8 cellular contexts compared by ENCODE assay signal in genomic region chr5:132829742-132830435, GRCh38. TPM values are rescaled to one million over a fixed set of nuclear protein-coding genes. Genes with fewer than 3 reads are reported as not detected.
DNase-seq lines count a peak whose midpoint lies in the region; ATAC-seq, FAIRE-seq and TF ChIP-seq lines count a peak whose summit lies in the region.

No MANE protein-coding gene starts in this region.

- peaks cover 0 to 15% (median 13%) of the 10 kb centered on the region in 4 experiments; a peak in 6 of 7 replicates for H3K4me1 ChIP-seq in H1 (replicated peaks in 1 of 4; ENCODE audit: control insufficient read depth in 3 of 4, insufficient read depth in 4 of 4, low read length in 3 of 4)

- H3K18ac ChIP-seq in H1 (ENCODE audit: extremely low read depth, low read length), result peak overlapping the region; percentile 60; the same call in 1 of the 2 replicates

- peaks cover 11% of the 10 kb centered on the region for H3K4me1 Mint-ChIP-seq in mesothelial cell of epicardium

- CTCF ChIA-PET in H1 (lab: Charles Lee; ENCODE audit: partially characterized antibody), result interaction anchor here (1.0 to 25.6 kb wide), 11 partner anchors 9 to 77 kb away, joined by 3 to 465 read pairs (median 5); partner anchors contain the start of genes CCNI2, GDF9, LEAP2 and UQCRQ

- TF ChIP-seq CTCF in H1 (IDR thresholded peaks at IDR 0.05; ENCODE audit: control extremely low read depth in 1 of 3, insufficient read depth in 1 of 3, low read depth in 1 of 3, low read length in 3 of 3), result peak in 2 of 3 experiments; percentile 70 to 80; a peak in 3 of 4 replicates
- TF ChIP-seq CTCF in mesothelial cell of epicardium (IDR thresholded peaks at IDR 0.05; ENCODE audit: unreplicated experiment), result peak; percentile 80

- no peak overlapping the region for H3K56ac ChIP-seq in H1 (replicated peaks; ENCODE audit: insufficient read length, low read depth, low read length)

- TF ChIP-seq POLR2A in H1 (IDR thresholded peaks at IDR 0.05; ENCODE audit: control extremely low read depth in 1 of 2, low read depth in 2 of 2, low read length in 2 of 2), result peak in 1 of 2 experiments; percentile 23; a peak in 1 of 3 replicates

- POLR2A ChIA-PET in H1 (lab: Charles Lee; ENCODE audit: partially characterized antibody), result interaction anchor here (0.6 to 5.7 kb wide), 4 partner anchors 9 to 222 kb away, joined by 3 to 30 read pairs (median 4); partner anchors contain the start of genes HSPA4 and SOWAHA

- FAIRE-seq in H1 (lab: Jason Lieb, UNC), result no peak

- DNase-seq in AML-193 (lab: John Stamatoyannopoulos, UW) (peak; percentile 37 to 49), NCI-H82 (lab: John Stamatoyannopoulos, UW) (peak; percentile 79), H1 (ENCODE audit: low read depth in 1 of 2, low spot score in 2 of 2) (peak in 1 of 2 experiments; percentile 82), mesothelial cell of epicardium (ENCODE audit: low spot score in 2 of 2, unreplicated experiment in 2 of 2) (peak; percentile 61 to 83)
- DNase-seq in activated CD8-positive, alpha-beta memory T cell treated with anti-CD3 and anti-CD28 coated beads for 4 hours (ENCODE audit: low read depth in 2 of 2), result peak; percentile 28 to 49
- peak; percentile 59 to 65 for DNase-seq in stimulated activated CD8-positive, alpha-beta memory T cell treated with anti-CD3 and anti-CD28 coated beads, Interleukin-2, amount 100 ng/mL, for 48 hours (ENCODE audit: low read depth in 2 of 2)

- H4K8ac ChIP-seq in H1 (ENCODE audit: extremely low read depth, insufficient read depth, low read length), result peak overlapping the region; percentile 83; the same call in 1 of the 2 replicates

- peak overlapping the region in 3 of 4 experiments; percentile 48 to 62 (median 49); a peak in 4 of 7 replicates for H3K9ac ChIP-seq in H1 (replicated peaks in 1 of 4; ENCODE audit: extremely low read depth in 1 of 4, low read depth in 3 of 4, low read length in 3 of 4)

- H4K91ac ChIP-seq in H1 (replicated peaks; ENCODE audit: insufficient read length, low read length), result no peak overlapping the region

- no peak overlapping the region for H3K14ac ChIP-seq in H1 (ENCODE audit: insufficient read length)

- H2BK120ac ChIP-seq in H1 (replicated peaks; ENCODE audit: low read depth, low read length), result no peak overlapping the region

- H3K27ac ChIP-seq in H1 (ENCODE audit: low read depth, low read length), result no peak overlapping the region

- H3K79me1 ChIP-seq in H1 (ENCODE audit: low read depth, low read length), result no peaks in the 10 kb centered on the region

- H3K4ac ChIP-seq in H1 (replicated peaks; ENCODE audit: insufficient read length, low read depth, low read length), result no peak overlapping the region

- H3K27me3 ChIP-seq in H1 (replicated peaks in 1 of 4; ENCODE audit: control insufficient read depth in 3 of 4, extremely low read depth in 1 of 4, insufficient read depth in 3 of 4, low read length in 3 of 4), result peaks cover 30 to 67% (median 58%) of the 10 kb centered on the region in 4 experiments

- peaks cover 10% of the 10 kb centered on the region; the same call in 1 of the 2 replicates for H3K23me2 ChIP-seq in H1 (ENCODE audit: low read depth, low read length)

- peak overlapping the region; percentile 12 to 81 for H3K4me2 ChIP-seq in H1 (ENCODE audit: insufficient read depth in 1 of 2, low read depth in 2 of 2, low read length in 2 of 2)

- H4K5ac ChIP-seq in H1 (ENCODE audit: insufficient read length, low read depth, low read length), result no peak overlapping the region

- H2BK20ac ChIP-seq in H1 (ENCODE audit: low read length), result no peak overlapping the region

- H2BK5ac ChIP-seq in H1 (ENCODE audit: low read depth, low read length), result no peak overlapping the region

- H2AK5ac ChIP-seq in H1 (ENCODE audit: low read depth, low read length), result no peak overlapping the region

- no peak overlapping the region for H3K23ac ChIP-seq in H1 (ENCODE audit: insufficient read length)

- no peak overlapping the region for H2BK12ac ChIP-seq in H1 (ENCODE audit: low read depth, low read length)

- peak overlapping the region; percentile 35 to 74 (median 70) for H3K4me3 ChIP-seq in H1 (ENCODE audit: extremely low read depth in 1 of 4, insufficient read depth in 2 of 4, low read depth in 3 of 4, low read length in 4 of 4)

- H3K36me3 ChIP-seq in H1 (ENCODE audit: control insufficient read depth in 2 of 4, insufficient read depth in 4 of 4, low read length in 3 of 4), result no peaks in the 10 kb centered on the region

- H3K9me3 Mint-ChIP-seq in mesothelial cell of epicardium, result no peaks in the 10 kb centered on the region

- no peaks in the 10 kb centered on the region for H3K79me2 ChIP-seq in H1 (ENCODE audit: control insufficient read depth in 1 of 2, insufficient read depth in 2 of 2, low read length in 2 of 2)

- no peak overlapping the region for H2BK15ac ChIP-seq in H1 (ENCODE audit: low read length)

- H3K9me3 ChIP-seq in H1 (ENCODE audit: insufficient read depth in 2 of 2, low read depth in 1 of 2, low read length in 1 of 2), result no peaks in the 10 kb centered on the region

- H3K4me3 Mint-ChIP-seq in mesothelial cell of epicardium, result peak overlapping the region; percentile 86

- H3K27ac Mint-ChIP-seq in mesothelial cell of epicardium, result peak overlapping the region; percentile 78

- TF ChIP-seq RAD21 in H1 (IDR thresholded peaks at IDR 0.05 in 1 of 2, conservative IDR thresholded peaks at IDR 0.05 in 1 of 2; ENCODE audit: low read depth in 2 of 2, low read length in 2 of 2), result peak; percentile 67 to 77

- H2AFZ ChIP-seq in H1 (ENCODE audit: low read length), result peak overlapping the region; percentile 74; the same call in 1 of the 2 replicates

- peaks cover 46% of the 10 kb centered on the region for H3K27me3 Mint-ChIP-seq in mesothelial cell of epicardium (ENCODE audit: low read depth)

- peak in 1 of 2 experiments; percentile 33; a peak in 1 of 3 replicates for TF ChIP-seq EP300 in H1 (IDR thresholded peaks at IDR 0.05; ENCODE audit: borderline replicate concordance in 1 of 2, low read depth in 2 of 2, low read length in 2 of 2)

- ATAC-seq in GM19035 (IDR thresholded peaks at IDR 0.05; ENCODE audit: unreplicated experiment), result peak; percentile 82
- peak; percentile 77 for ATAC-seq in HG03280 (IDR thresholded peaks at IDR 0.05; ENCODE audit: unreplicated experiment)

- H3K36me3 Mint-ChIP-seq in mesothelial cell of epicardium, result no peaks in the 10 kb centered on the region

- 6% methylated on average over 72 of the region's 75 CpGs; no CpG with 5 or more reads in 1 of the 2 experiments for WGBS in H1 (ENCODE audit: extremely low coverage in 1 of 2, insufficient coverage in 1 of 2, insufficient read length in 1 of 2, insufficient replicate concordance in 2 of 2, low coverage in 1 of 2, low lambda C conversion rate in 2 of 2, missing lambda C conversion rate in 1 of 2), 2 experiments

- no peaks in the 10 kb centered on the region for H4K20me1 ChIP-seq in H1 (replicated peaks in 1 of 2; ENCODE audit: control insufficient read depth in 1 of 2, insufficient read depth in 2 of 2, low read length in 2 of 2)

RNA-seq across cellular contexts. Expression of gene SHROOM1, which starts 0.6 kb away (rescaled TPM):
- 5.2 and 5.7 TPM in 2 replicates for total RNA-seq in H1 (2021; fragmentation: NEBNext Ultra II Directional; extraction: Animal tissue kit (Norgen Biotek cat#: 25700))
- 3.9 and 11.8 TPM in 2 replicates for polyA plus RNA-seq in H1 (2011; rRNA removed)
- 7.3 TPM for polyA plus RNA-seq in H1 (2011; cell fraction: cytosol; rRNA removed)
- 9.6 TPM for polyA plus RNA-seq in H1 (2011; cell fraction: nucleus; rRNA removed)
- polyA plus RNA-seq in H1 (2012, experiment 1 of 2), result 1.7 to 4.7 TPM (median 4.3 TPM) in 4 replicates
- polyA plus RNA-seq in H1 (2012, experiment 2 of 2), result 1.8 TPM
- polyA plus RNA-seq in H1 (2013, experiment 1 of 2), result 2.9 TPM
- polyA plus RNA-seq in H1 (2013, experiment 2 of 2), result 2.5 TPM
- polyA minus RNA-seq in H1 (2011; rRNA and poly(A)+ RNA removed), result 1.4 and 7.3 TPM in 2 replicates
- polyA minus RNA-seq in H1 (2011; cell fraction: cytosol; rRNA and poly(A)+ RNA removed), result 2.1 TPM
- 5.6 TPM for polyA minus RNA-seq in H1 (2011; cell fraction: nucleus; rRNA and poly(A)+ RNA removed)
- total RNA-seq in mesothelial cell of epicardium, result 8.6 to 12.2 TPM (median 8.6 TPM) in 3 replicates

RNA-seq across cellular contexts. Expression of gene SOWAHA, which starts 16.8 kb away (rescaled TPM):
- 0.09 and 0.10 TPM in 2 replicates for total RNA-seq in H1 (2021; fragmentation: NEBNext Ultra II Directional; extraction: Animal tissue kit (Norgen Biotek cat#: 25700))
- 0.11 and 0.17 TPM in 2 replicates for polyA plus RNA-seq in H1 (2011; rRNA removed)
- polyA plus RNA-seq in H1 (2011; cell fraction: cytosol; rRNA removed), result 0.06 TPM
- polyA plus RNA-seq in H1 (2011; cell fraction: nucleus; rRNA removed), result 0.11 TPM
- 0.05 to 0.13 TPM in 2 of 4 replicates, not detected in the others for polyA plus RNA-seq in H1 (2012, experiment 1 of 2)
- polyA plus RNA-seq in H1 (2012, experiment 2 of 2), result not detected
- 0.06 TPM for polyA plus RNA-seq in H1 (2013, experiment 1 of 2)
- 0.06 TPM for polyA plus RNA-seq in H1 (2013, experiment 2 of 2)
- 0.06 TPM in 1 of 2 replicates, not detected in the other for polyA minus RNA-seq in H1 (2011; rRNA and poly(A)+ RNA removed)
- not detected for polyA minus RNA-seq in H1 (2011; cell fraction: cytosol; rRNA and poly(A)+ RNA removed)
- 0.20 TPM for polyA minus RNA-seq in H1 (2011; cell fraction: nucleus; rRNA and poly(A)+ RNA removed)
- 0.52 to 0.67 TPM (median 0.64 TPM) in 3 replicates for total RNA-seq in mesothelial cell of epicardium

RNA-seq across cellular contexts. Expression of gene GDF9, which starts 36.4 kb away (rescaled TPM):
- 0.34 TPM in 1 of 2 replicates, not detected in the other for total RNA-seq in H1 (2021; fragmentation: NEBNext Ultra II Directional; extraction: Animal tissue kit (Norgen Biotek cat#: 25700))
- polyA plus RNA-seq in H1 (2011; rRNA removed), result 0.14 and 0.22 TPM in 2 replicates
- 0.32 TPM for polyA plus RNA-seq in H1 (2011; cell fraction: cytosol; rRNA removed)
- polyA plus RNA-seq in H1 (2011; cell fraction: nucleus; rRNA removed), result 0.29 TPM
- 0.14 to 0.27 TPM (median 0.20 TPM) in 4 replicates for polyA plus RNA-seq in H1 (2012, experiment 1 of 2)
- polyA plus RNA-seq in H1 (2012, experiment 2 of 2), result not detected
- 0.20 TPM for polyA plus RNA-seq in H1 (2013, experiment 1 of 2)
- polyA plus RNA-seq in H1 (2013, experiment 2 of 2), result 0.35 TPM
- 0.19 and 0.88 TPM in 2 replicates for polyA minus RNA-seq in H1 (2011; rRNA and poly(A)+ RNA removed)
- not detected for polyA minus RNA-seq in H1 (2011; cell fraction: cytosol; rRNA and poly(A)+ RNA removed)
- polyA minus RNA-seq in H1 (2011; cell fraction: nucleus; rRNA and poly(A)+ RNA removed), result 0.40 TPM
- 0.93 to 1.2 TPM (median 0.98 TPM) in 3 replicates for total RNA-seq in mesothelial cell of epicardium

RNA-seq across cellular contexts. Expression of gene UQCRQ, which starts 36.6 kb away (rescaled TPM):
- 282 and 293 TPM in 2 replicates for total RNA-seq in H1 (2021; fragmentation: NEBNext Ultra II Directional; extraction: Animal tissue kit (Norgen Biotek cat#: 25700))
- 177 and 195 TPM in 2 replicates for polyA plus RNA-seq in H1 (2011; rRNA removed)
- 180 TPM for polyA plus RNA-seq in H1 (2011; cell fraction: cytosol; rRNA removed)
- 145 TPM for polyA plus RNA-seq in H1 (2011; cell fraction: nucleus; rRNA removed)
- polyA plus RNA-seq in H1 (2012, experiment 1 of 2), result 223 to 374 TPM (median 268 TPM) in 4 replicates
- 178 TPM for polyA plus RNA-seq in H1 (2012, experiment 2 of 2)
- polyA plus RNA-seq in H1 (2013, experiment 1 of 2), result 550 TPM
- polyA plus RNA-seq in H1 (2013, experiment 2 of 2), result 597 TPM
- 18.8 and 18.9 TPM in 2 replicates for polyA minus RNA-seq in H1 (2011; rRNA and poly(A)+ RNA removed)
- polyA minus RNA-seq in H1 (2011; cell fraction: cytosol; rRNA and poly(A)+ RNA removed), result 47.9 TPM
- polyA minus RNA-seq in H1 (2011; cell fraction: nucleus; rRNA and poly(A)+ RNA removed), result 51.4 TPM
- 258 to 329 TPM (median 308 TPM) in 3 replicates for total RNA-seq in mesothelial cell of epicardium

RNA-seq across cellular contexts. Expression of gene LEAP2, which starts 43.6 kb away (rescaled TPM):
- 1.1 and 2.9 TPM in 2 replicates for total RNA-seq in H1 (2021; fragmentation: NEBNext Ultra II Directional; extraction: Animal tissue kit (Norgen Biotek cat#: 25700))
- polyA plus RNA-seq in H1 (2011; rRNA removed), result 1.4 and 1.8 TPM in 2 replicates
- polyA plus RNA-seq in H1 (2011; cell fraction: cytosol; rRNA removed), result 2.4 TPM
- polyA plus RNA-seq in H1 (2011; cell fraction: nucleus; rRNA removed), result 3.5 TPM
- polyA plus RNA-seq in H1 (2012, experiment 1 of 2), result 1.8 to 3.9 TPM (median 1.9 TPM) in 4 replicates
- polyA plus RNA-seq in H1 (2012, experiment 2 of 2), result 0.29 TPM
- 2.4 TPM for polyA plus RNA-seq in H1 (2013, experiment 1 of 2)
- 2.4 TPM for polyA plus RNA-seq in H1 (2013, experiment 2 of 2)
- 1.7 TPM in 2 replicates for polyA minus RNA-seq in H1 (2011; rRNA and poly(A)+ RNA removed)
- 1.0 TPM for polyA minus RNA-seq in H1 (2011; cell fraction: cytosol; rRNA and poly(A)+ RNA removed)
- polyA minus RNA-seq in H1 (2011; cell fraction: nucleus; rRNA and poly(A)+ RNA removed), result 2.0 TPM
- 1.9 to 2.6 TPM (median 1.9 TPM) in 3 replicates for total RNA-seq in mesothelial cell of epicardium
